ENCODE assay signal across 8 cellular contexts in the genomic region with DNA sequence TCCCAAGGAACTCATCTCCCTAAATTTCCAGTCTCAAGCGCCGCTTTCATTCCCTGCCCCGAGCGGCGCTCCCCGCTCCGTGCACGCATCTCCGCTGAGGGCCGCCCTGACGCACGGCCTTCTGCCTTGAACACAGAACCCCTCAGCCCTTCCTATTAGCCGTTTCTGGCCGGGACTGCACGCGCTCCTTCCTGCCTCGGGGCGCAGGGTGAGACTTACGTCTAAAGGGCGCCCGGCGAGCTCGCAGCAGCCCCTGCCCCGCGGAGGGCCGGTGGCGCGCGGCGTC. TPM values are rescaled to one million over a fixed set of nuclear protein-coding genes. Genes with fewer than 3 reads are reported as not detected.
DNase-seq lines count a peak whose midpoint lies in the region; ATAC-seq and TF ChIP-seq lines count a peak whose summit lies in the region.

No MANE protein-coding gene starts in this region.

- H3K4me2 ChIP-seq in GM23248 (ENCODE audit: unreplicated experiment): peak overlapping the region; percentile 80
- H3K4me2 ChIP-seq in Karpas-422 (ENCODE audit: low read depth, low read length, poor library complexity, severe bottlenecking): peak overlapping the region; percentile 80

- peak overlapping the region; percentile 97 for H3K4me3 Mint-ChIP-seq in activated naive CD4-positive, alpha-beta T cell treated with anti-CD3 and anti-CD28 coated beads, Interleukin-2, amount 10 ng/mL, durations not matched to agents 7 days and 5 days

- H3K4me1 Mint-ChIP-seq in activated naive CD4-positive, alpha-beta T cell treated with anti-CD3 and anti-CD28 coated beads, Interleukin-2, amount 10 ng/mL, durations not matched to agents 7 days and 5 days: peaks cover 54% of the 10 kb centered on the region

- in situ Hi-C loops in GM23248 (cut with MboI): no loop called here

- peaks cover 61% of the 10 kb centered on the region for H3K36me3 Mint-ChIP-seq in activated naive CD4-positive, alpha-beta T cell treated with anti-CD3 and anti-CD28 coated beads, Interleukin-2, amount 10 ng/mL, durations not matched to agents 7 days and 5 days

- H3K4me1 ChIP-seq in GM23248 (ENCODE audit: insufficient read depth) (peaks cover 31% of the 10 kb centered on the region), Karpas-422 (ENCODE audit: low read length) (peaks cover 38% of the 10 kb centered on the region), cardiac muscle cell (ENCODE audit: low read depth) (peaks cover 24% of the 10 kb centered on the region), psoas muscle (peaks cover 19% of the 10 kb centered on the region)

- H3K9ac ChIP-seq in GM23248: peak overlapping the region; percentile 97
- H3K9ac ChIP-seq in Karpas-422 (ENCODE audit: low read length): peak overlapping the region; percentile 98

- H3K4me3 ChIP-seq in GM23248 (peak overlapping the region; percentile 100), Karpas-422 (ENCODE audit: low read length) (peak overlapping the region; percentile 97), cardiac muscle cell (peak overlapping the region; percentile 79), psoas muscle (peak overlapping the region; percentile 89)

- no peaks in the 10 kb centered on the region for H3F3A ChIP-seq in GM23248 (ENCODE audit: insufficient read depth)

- H3K36me3 ChIP-seq in GM23248 (ENCODE audit: low read depth) (peaks cover 24% of the 10 kb centered on the region), Karpas-422 (ENCODE audit: insufficient read depth, low read length) (peaks cover 48% of the 10 kb centered on the region), cardiac muscle cell (peaks cover 21% of the 10 kb centered on the region), psoas muscle (ENCODE audit: insufficient read depth in 1 of 2, low read depth in 1 of 2) (peaks cover 0 to 29% of the 10 kb centered on the region in 2 donors)

- peak; percentile 73 for DNase-seq in NCI-H748 (lab: John Stamatoyannopoulos, UW; ENCODE audit: unreplicated experiment)
- DNase-seq in NCI-H748 treated with DMSO at 0.1 percent for 48 hours (lab: John Stamatoyannopoulos, UW): no peak
- DNase-seq in GM23248: peak; percentile 79
- DNase-seq in Karpas-422: peak; percentile 86
- no peak for DNase-seq in activated naive CD4-positive, alpha-beta T cell treated with anti-CD3 and anti-CD28 coated beads, Interleukin-2, amount 10 ng/mL, durations not matched to agents 7 days and 5 days
- no peak for DNase-seq in cardiac muscle cell (ENCODE audit: low read depth in 1 of 2, low spot score in 1 of 2)
- DNase-seq in psoas muscle: no peak
- DNase-seq in SHP77 treated with DMSO at 0.1 percent for 48 hours (lab: John Stamatoyannopoulos, UW): no peak

- no peaks in the 10 kb centered on the region for H3K9me3 ChIP-seq in GM23248 (ENCODE audit: low read depth)
- 0 out of 2 replicates have a peak, but pooled peaks cover 2% of the 10 kb centered on the region for H3K9me3 ChIP-seq in Karpas-422 (ENCODE audit: low read length)
- no peaks in the 10 kb centered on the region for H3K9me3 ChIP-seq in cardiac muscle cell (ENCODE audit: low read depth)
- H3K9me3 ChIP-seq in psoas muscle: no peaks in the 10 kb centered on the region

- H3K27me3 ChIP-seq in GM23248 (replicated peaks; ENCODE audit: insufficient read depth) (no peaks in the 10 kb centered on the region), Karpas-422 (ENCODE audit: low read length) (no peaks in the 10 kb centered on the region), cardiac muscle cell (no peaks in the 10 kb centered on the region), psoas muscle (ENCODE audit: insufficient read depth in 3 of 3, low read length in 2 of 3) (no peaks in the 10 kb centered on the region)

- peak overlapping the region; percentile 77 for H2AFZ ChIP-seq in GM23248
- peak overlapping the region; percentile 55; the same call in 1 of the 2 replicates for H2AFZ ChIP-seq in Karpas-422 (ENCODE audit: low read length)

- H3K27ac ChIP-seq in GM23248 (peak overlapping the region; percentile 97), Karpas-422 (ENCODE audit: low read length) (peak overlapping the region; percentile 89), cardiac muscle cell (peak overlapping the region; percentile 99), psoas muscle (peak overlapping the region; percentile 99)

- CTCF ChIA-PET in activated naive CD4-positive, alpha-beta T cell treated with anti-CD3 and anti-CD28 coated beads, Interleukin-2, amount 10 ng/mL, durations not matched to agents 7 days and 5 days (lab: Charles Lee): no interaction called here

- WGBS in GM23248 (ENCODE audit: low coverage in 1 of 2, low lambda C conversion rate in 2 of 2, missing lambda C conversion rate in 2 of 2), 2 experiments: 0% methylated on average over 26 to 30 of the region's 30 CpGs
- WGBS in psoas muscle, 3 donors: 0% methylated on average over 30 of the region's 30 CpGs

- intact Hi-C loops in psoas muscle (cut with DNase I): loop anchor here (5.0 kb wide), 3 partner anchors 55 to 100 kb away; no protein-coding TSS in a partner anchor

- peak in 1 of 4 donors; percentile 38 for ATAC-seq in psoas muscle

- no peaks in the 10 kb centered on the region for H3K9me2 ChIP-seq in GM23248 (ENCODE audit: insufficient read depth)
- H3K9me2 ChIP-seq in Karpas-422 (replicated peaks; ENCODE audit: insufficient read depth, low read length): no peaks in the 10 kb centered on the region

- no peak for TF ChIP-seq CTCF in cardiac muscle cell (IDR thresholded peaks at IDR 0.05; ENCODE audit: low read depth, low read length)
- no peak for TF ChIP-seq CTCF in psoas muscle (IDR thresholded peaks at IDR 0.05)

- peak overlapping the region; percentile 100 for H3K27ac Mint-ChIP-seq in activated naive CD4-positive, alpha-beta T cell treated with anti-CD3 and anti-CD28 coated beads, Interleukin-2, amount 10 ng/mL, durations not matched to agents 7 days and 5 days

- H3K27me3 Mint-ChIP-seq in activated naive CD4-positive, alpha-beta T cell treated with anti-CD3 and anti-CD28 coated beads, Interleukin-2, amount 10 ng/mL, durations not matched to agents 7 days and 5 days: peaks cover 6% of the 10 kb centered on the region

- no peaks in the 10 kb centered on the region for H3K9me3 Mint-ChIP-seq in activated naive CD4-positive, alpha-beta T cell treated with anti-CD3 and anti-CD28 coated beads, Interleukin-2, amount 10 ng/mL, durations not matched to agents 7 days and 5 days

- H4K20me1 ChIP-seq in GM23248 (ENCODE audit: insufficient read depth) (0 out of 2 replicates have a peak, but pooled peaks cover 8% of the 10 kb centered on the region), Karpas-422 (ENCODE audit: insufficient read depth, low read depth, low read length) (peaks cover 11% of the 10 kb centered on the region)

- H3K79me2 ChIP-seq in GM23248 (ENCODE audit: insufficient read depth): peaks cover 91% of the 10 kb centered on the region
- H3K79me2 ChIP-seq in Karpas-422 (ENCODE audit: low read length): peaks cover 57% of the 10 kb centered on the region

RNA-seq across cellular contexts. Expression of a gene that starts 0.8 kb away (rescaled TPM):
- 57.5 and 67.3 TPM in 2 replicates for total RNA-seq in GM23248 (2014; rRNA removed; shearing (Covaris generic))
- 53.3 and 54.3 TPM in 2 replicates for polyA plus RNA-seq in GM23248 (2016; fragmentation: Nextera tagmentation; extraction: Ambion mirVana)
- 102 and 156 TPM in 2 replicates for total RNA-seq in Karpas-422 (2014; rRNA removed; shearing (Covaris generic); ENCODE audit: low replicate concordance)
- 113 and 141 TPM in 2 replicates for total RNA-seq in cardiac muscle cell
- 72.2 and 109 TPM in 2 replicates for polyA plus RNA-seq in cardiac muscle cell
- 10 to 100 TPM; 61.9 to 75.1 (median 65.2) TPM for total RNA-seq in psoas muscle
- 10 to 100 TPM; 33.9 to 79.9 (median 37.4) TPM for polyA plus RNA-seq in psoas muscle

Comparison
In these comparisons a context has a peak if more than half of its experiments do, and no peak if none do; other contexts are left out.
1. DNase-seq: peak in NCI-H748 (single experiment), GM23248 (single experiment) and Karpas-422 (single experiment); none in NCI-H748 treated with DMSO at 0.1 percent for 48 hours (single experiment), activated naive CD4-positive, alpha-beta T cell treated with anti-CD3 and anti-CD28 coated beads, Interleukin-2, amount 10 ng/mL, durations not matched to agents 7 days and 5 days (single experiment), cardiac muscle cell (0 of 2), psoas muscle (0 of 2) and SHP77 treated with DMSO at 0.1 percent for 48 hours (single experiment).
2. Peak in every context shown above with its lines, with median percentiles within 50 percentile points of each other: H3K27ac ChIP-seq and H3K4me3 ChIP-seq.